Comparison of ENCODE assay signal across 1 cellular context in the genomic region with DNA sequence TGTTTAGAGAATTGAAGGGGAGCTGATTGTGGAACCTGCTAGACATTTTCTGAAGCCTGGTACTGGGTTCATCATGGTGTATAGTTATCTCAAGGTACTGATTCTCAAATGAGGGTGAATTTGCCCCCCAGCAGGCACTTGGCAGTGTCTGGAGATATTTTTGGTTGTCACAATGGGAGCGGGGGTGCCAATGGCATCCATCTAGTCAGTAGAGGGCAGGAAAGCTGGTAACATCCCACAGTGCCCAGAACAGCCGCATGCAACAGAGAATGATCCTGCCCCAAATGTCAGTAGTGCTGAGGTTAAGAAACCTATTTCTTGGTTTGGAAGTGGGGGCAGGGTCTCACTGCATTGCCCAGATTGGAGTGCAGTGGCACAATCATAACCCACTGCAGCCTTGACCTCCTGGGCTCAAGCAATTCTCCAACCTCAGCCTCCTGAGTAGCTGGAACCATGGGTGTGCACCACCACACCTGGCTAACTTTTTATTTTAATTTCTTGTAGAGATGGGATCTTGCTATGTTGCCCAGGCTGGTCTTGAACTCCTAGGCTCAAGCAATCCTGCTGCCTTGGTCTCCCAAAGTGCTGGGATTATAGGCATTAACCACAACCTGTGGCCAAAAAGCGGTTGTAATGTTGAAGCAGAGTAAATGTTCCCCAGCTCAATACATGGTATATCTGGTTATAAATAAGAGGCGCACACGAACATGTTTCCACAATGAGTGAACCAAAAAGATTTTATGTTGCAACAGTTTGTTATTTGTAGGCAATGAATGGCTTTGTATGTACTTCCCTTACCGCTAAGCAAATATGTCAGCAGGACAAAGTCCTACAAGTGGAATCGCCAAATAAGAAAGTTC.
TF ChIP-seq lines count a peak whose summit lies in the region.

No MANE protein-coding gene starts in this region.

TF ChIP-seq in HepG2, 621 proteins besides CTCF, POLR2A, EP300 and RAD21 (continued from another document and continues in another):
- TF ChIP-seq ZNF776 (CRISPR knock-in tag; IDR thresholded peaks at IDR 0.05) (no peak), ZBTB21 (CRISPR knock-in tag; IDR thresholded peaks at IDR 0.05) (0 out of 2 replicates have a peak, but pooled peaks have one; percentile 16), NR2F1 (CRISPR knock-in tag; IDR thresholded peaks at IDR 0.05) (no peak; a peak in 1 of 4 replicates), ATF7 (IDR thresholded peaks at IDR 0.05) (peak; percentile 26; the same call in 1 of the 2 replicates), ATF7 (CRISPR knock-in tag; IDR thresholded peaks at IDR 0.05) (no peak), ZNF891 (CRISPR knock-in tag; IDR thresholded peaks at IDR 0.05) (peak; percentile 69; the same call in 1 of the 2 replicates), FOXA3 (CRISPR knock-in tag; IDR thresholded peaks at IDR 0.05) (peak; percentile 99), YEATS4 (CRISPR knock-in tag; IDR thresholded peaks at IDR 0.05; ENCODE audit: borderline replicate concordance) (peak; percentile 57; the same call in 1 of the 2 replicates), RBM39 (IDR thresholded peaks at IDR 0.05; ENCODE audit: low read depth, low read length, poor library complexity, severe bottlenecking) (no peak), ZMYM2 (CRISPR knock-in tag; IDR thresholded peaks at IDR 0.05) (peak; percentile 80; the same call in 1 of the 2 replicates), CBX1 (IDR thresholded peaks at IDR 0.05; ENCODE audit: low read depth) (peak; percentile 64), MAFK (conservative IDR thresholded peaks at IDR 0.05 in 1 of 2, IDR thresholded peaks at IDR 0.05 in 1 of 2; ENCODE audit: low read length in 2 of 2) (0 out of 4 replicates have a peak, but pooled peaks of 1 of the 2 experiments have one; percentile 0), IKZF1 (IDR thresholded peaks at IDR 0.05) (no peak), ZNF792 (CRISPR knock-in tag; IDR thresholded peaks at IDR 0.05) (0 out of 2 replicates have a peak, but pooled peaks have one; percentile 35), ZFP37 (CRISPR knock-in tag; IDR thresholded peaks at IDR 0.05; ENCODE audit: borderline replicate concordance) (0 out of 2 replicates have a peak, but pooled peaks have one; percentile 24), SP140L (CRISPR knock-in tag; IDR thresholded peaks at IDR 0.05; ENCODE audit: borderline replicate concordance) (no peak), ARHGAP35 (CRISPR knock-in tag; IDR thresholded peaks at IDR 0.05; ENCODE audit: borderline replicate concordance) (no peak), MYNN (CRISPR knock-in tag; IDR thresholded peaks at IDR 0.05; ENCODE audit: low read depth) (no peak), ZNF674 (CRISPR knock-in tag; IDR thresholded peaks at IDR 0.05; ENCODE audit: low read depth) (no peak), ESRRA (CRISPR knock-in tag; IDR thresholded peaks at IDR 0.05; ENCODE audit: low read depth) (0 out of 2 replicates have a peak, but pooled peaks have one; percentile 45), ADNP (CRISPR knock-in tag; IDR thresholded peaks at IDR 0.05) (peak; percentile 79), MZF1 (CRISPR knock-in tag; IDR thresholded peaks at IDR 0.05; ENCODE audit: borderline replicate concordance) (no peak), SP4 (CRISPR knock-in tag; IDR thresholded peaks at IDR 0.05) (no peak; the same call in 1 of the 2 replicates), RXRA (CRISPR knock-in tag; IDR thresholded peaks at IDR 0.05) (no peak), PHF21A (CRISPR knock-in tag; IDR thresholded peaks at IDR 0.05) (peak; percentile 100)
- TF ChIP-seq, protein P1, sequence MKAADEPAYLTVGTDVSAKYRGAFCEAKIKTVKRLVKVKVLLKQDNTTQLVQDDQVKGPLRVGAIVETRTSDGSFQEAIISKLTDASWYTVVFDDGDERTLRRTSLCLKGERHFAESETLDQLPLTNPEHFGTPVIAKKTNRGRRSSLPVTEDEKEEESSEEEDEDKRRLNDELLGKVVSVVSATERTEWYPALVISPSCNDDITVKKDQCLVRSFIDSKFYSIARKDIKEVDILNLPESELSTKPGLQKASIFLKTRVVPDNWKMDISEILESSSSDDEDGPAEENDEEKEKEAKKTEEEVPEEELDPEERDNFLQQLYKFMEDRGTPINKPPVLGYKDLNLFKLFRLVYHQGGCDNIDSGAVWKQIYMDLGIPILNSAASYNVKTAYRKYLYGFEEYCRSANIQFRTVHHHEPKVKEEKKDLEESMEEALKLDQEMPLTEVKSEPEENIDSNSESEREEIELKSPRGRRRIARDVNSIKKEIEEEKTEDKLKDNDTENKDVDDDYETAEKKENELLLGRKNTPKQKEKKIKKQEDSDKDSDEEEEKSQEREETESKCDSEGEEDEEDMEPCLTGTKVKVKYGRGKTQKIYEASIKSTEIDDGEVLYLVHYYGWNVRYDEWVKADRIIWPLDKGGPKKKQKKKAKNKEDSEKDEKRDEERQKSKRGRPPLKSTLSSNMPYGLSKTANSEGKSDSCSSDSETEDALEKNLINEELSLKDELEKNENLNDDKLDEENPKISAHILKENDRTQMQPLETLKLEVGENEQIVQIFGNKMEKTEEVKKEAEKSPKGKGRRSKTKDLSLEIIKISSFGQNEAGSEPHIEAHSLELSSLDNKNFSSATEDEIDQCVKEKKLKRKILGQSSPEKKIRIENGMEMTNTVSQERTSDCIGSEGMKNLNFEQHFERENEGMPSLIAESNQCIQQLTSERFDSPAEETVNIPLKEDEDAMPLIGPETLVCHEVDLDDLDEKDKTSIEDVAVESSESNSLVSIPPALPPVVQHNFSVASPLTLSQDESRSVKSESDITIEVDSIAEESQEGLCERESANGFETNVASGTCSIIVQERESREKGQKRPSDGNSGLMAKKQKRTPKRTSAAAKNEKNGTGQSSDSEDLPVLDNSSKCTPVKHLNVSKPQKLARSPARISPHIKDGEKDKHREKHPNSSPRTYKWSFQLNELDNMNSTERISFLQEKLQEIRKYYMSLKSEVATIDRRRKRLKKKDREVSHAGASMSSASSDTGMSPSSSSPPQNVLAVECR (CRISPR knock-in tag; IDR thresholded peaks at IDR 0.05; ENCODE audit: borderline replicate concordance), result no peak; the same call in 1 of the 2 replicates
- TF ChIP-seq, protein P2, sequence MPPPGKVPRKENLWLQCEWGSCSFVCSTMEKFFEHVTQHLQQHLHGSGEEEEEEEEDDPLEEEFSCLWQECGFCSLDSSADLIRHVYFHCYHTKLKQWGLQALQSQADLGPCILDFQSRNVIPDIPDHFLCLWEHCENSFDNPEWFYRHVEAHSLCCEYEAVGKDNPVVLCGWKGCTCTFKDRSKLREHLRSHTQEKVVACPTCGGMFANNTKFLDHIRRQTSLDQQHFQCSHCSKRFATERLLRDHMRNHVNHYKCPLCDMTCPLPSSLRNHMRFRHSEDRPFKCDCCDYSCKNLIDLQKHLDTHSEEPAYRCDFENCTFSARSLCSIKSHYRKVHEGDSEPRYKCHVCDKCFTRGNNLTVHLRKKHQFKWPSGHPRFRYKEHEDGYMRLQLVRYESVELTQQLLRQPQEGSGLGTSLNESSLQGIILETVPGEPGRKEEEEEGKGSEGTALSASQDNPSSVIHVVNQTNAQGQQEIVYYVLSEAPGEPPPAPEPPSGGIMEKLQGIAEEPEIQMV (CRISPR knock-in tag; IDR thresholded peaks at IDR 0.05; ENCODE audit: low read depth), result 0 out of 2 replicates have a peak, but pooled peaks have one; percentile 16
- TF ChIP-seq, protein P3, sequence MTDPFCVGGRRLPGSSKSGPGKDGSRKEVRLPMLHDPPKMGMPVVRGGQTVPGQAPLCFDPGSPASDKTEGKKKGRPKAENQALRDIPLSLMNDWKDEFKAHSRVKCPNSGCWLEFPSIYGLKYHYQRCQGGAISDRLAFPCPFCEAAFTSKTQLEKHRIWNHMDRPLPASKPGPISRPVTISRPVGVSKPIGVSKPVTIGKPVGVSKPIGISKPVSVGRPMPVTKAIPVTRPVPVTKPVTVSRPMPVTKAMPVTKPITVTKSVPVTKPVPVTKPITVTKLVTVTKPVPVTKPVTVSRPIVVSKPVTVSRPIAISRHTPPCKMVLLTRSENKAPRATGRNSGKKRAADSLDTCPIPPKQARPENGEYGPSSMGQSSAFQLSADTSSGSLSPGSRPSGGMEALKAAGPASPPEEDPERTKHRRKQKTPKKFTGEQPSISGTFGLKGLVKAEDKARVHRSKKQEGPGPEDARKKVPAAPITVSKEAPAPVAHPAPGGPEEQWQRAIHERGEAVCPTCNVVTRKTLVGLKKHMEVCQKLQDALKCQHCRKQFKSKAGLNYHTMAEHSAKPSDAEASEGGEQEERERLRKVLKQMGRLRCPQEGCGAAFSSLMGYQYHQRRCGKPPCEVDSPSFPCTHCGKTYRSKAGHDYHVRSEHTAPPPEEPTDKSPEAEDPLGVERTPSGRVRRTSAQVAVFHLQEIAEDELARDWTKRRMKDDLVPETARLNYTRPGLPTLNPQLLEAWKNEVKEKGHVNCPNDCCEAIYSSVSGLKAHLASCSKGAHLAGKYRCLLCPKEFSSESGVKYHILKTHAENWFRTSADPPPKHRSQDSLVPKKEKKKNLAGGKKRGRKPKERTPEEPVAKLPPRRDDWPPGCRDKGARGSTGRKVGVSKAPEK (CRISPR knock-in tag; IDR thresholded peaks at IDR 0.05; ENCODE audit: borderline replicate concordance), result no peak
- TF ChIP-seq, protein P4, sequence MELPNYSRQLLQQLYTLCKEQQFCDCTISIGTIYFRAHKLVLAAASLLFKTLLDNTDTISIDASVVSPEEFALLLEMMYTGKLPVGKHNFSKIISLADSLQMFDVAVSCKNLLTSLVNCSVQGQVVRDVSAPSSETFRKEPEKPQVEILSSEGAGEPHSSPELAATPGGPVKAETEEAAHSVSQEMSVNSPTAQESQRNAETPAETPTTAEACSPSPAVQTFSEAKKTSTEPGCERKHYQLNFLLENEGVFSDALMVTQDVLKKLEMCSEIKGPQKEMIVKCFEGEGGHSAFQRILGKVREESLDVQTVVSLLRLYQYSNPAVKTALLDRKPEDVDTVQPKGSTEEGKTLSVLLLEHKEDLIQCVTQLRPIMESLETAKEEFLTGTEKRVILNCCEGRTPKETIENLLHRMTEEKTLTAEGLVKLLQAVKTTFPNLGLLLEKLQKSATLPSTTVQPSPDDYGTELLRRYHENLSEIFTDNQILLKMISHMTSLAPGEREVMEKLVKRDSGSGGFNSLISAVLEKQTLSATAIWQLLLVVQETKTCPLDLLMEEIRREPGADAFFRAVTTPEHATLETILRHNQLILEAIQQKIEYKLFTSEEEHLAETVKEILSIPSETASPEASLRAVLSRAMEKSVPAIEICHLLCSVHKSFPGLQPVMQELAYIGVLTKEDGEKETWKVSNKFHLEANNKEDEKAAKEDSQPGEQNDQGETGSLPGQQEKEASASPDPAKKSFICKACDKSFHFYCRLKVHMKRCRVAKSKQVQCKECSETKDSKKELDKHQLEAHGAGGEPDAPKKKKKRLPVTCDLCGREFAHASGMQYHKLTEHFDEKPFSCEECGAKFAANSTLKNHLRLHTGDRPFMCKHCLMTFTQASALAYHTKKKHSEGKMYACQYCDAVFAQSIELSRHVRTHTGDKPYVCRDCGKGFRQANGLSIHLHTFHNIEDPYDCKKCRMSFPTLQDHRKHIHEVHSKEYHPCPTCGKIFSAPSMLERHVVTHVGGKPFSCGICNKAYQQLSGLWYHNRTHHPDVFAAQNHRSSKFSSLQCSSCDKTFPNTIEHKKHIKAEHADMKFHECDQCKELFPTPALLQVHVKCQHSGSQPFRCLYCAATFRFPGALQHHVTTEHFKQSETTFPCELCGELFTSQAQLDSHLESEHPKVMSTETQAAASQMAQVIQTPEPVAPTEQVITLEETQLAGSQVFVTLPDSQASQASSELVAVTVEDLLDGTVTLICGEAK (IDR thresholded peaks at IDR 0.05), result no peak
- TF ChIP-seq, protein P4 (CRISPR knock-in tag; IDR thresholded peaks at IDR 0.05), result peak; percentile 42; the same call in 1 of the 2 replicates
- TF ChIP-seq, protein P5, sequence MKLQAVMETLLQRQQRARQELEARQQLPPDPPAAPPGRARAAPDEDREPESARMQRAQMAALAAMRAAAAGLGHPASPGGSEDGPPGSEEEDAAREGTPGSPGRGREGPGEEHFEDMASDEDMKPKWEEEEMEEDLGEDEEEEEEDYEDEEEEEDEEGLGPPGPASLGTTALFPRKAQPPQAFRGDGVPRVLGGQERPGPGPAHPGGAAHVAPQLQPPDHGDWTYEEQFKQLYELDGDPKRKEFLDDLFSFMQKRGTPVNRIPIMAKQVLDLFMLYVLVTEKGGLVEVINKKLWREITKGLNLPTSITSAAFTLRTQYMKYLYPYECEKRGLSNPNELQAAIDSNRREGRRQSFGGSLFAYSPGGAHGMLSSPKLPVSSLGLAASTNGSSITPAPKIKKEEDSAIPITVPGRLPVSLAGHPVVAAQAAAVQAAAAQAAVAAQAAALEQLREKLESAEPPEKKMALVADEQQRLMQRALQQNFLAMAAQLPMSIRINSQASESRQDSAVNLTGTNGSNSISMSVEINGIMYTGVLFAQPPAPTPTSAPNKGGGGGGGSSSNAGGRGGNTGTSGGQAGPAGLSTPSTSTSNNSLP (IDR thresholded peaks at IDR 0.05; ENCODE audit: low read depth, low read length), result peak; percentile 100
- TF ChIP-seq, protein P6, sequence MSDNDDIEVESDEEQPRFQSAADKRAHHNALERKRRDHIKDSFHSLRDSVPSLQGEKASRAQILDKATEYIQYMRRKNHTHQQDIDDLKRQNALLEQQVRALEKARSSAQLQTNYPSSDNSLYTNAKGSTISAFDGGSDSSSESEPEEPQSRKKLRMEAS (IDR thresholded peaks at IDR 0.05), result peak; percentile 34; the same call in 1 of the 2 replicates
- TF ChIP-seq, protein P7, sequence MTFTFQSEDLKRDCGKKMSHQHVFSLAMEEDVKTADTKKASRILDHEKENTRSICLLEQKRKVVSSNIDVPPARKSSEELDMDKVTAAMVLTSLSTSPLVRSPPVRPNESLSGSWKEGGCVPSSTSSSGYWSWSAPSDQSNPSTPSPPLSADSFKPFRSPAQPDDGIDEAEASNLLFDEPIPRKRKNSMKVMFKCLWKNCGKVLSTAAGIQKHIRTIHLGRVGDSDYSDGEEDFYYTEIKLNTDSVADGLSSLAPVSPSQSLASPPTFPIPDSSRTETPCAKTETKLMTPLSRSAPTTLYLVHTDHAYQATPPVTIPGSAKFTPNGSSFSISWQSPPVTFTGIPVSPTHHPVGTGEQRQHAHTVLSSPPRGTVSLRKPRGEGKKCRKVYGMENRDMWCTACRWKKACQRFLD (CRISPR knock-in tag; IDR thresholded peaks at IDR 0.05; ENCODE audit: borderline replicate concordance), result peak; percentile 34; the same call in 1 of the 2 replicates
